ENCODE assay signal across 1 cellular context in the genomic region with DNA sequence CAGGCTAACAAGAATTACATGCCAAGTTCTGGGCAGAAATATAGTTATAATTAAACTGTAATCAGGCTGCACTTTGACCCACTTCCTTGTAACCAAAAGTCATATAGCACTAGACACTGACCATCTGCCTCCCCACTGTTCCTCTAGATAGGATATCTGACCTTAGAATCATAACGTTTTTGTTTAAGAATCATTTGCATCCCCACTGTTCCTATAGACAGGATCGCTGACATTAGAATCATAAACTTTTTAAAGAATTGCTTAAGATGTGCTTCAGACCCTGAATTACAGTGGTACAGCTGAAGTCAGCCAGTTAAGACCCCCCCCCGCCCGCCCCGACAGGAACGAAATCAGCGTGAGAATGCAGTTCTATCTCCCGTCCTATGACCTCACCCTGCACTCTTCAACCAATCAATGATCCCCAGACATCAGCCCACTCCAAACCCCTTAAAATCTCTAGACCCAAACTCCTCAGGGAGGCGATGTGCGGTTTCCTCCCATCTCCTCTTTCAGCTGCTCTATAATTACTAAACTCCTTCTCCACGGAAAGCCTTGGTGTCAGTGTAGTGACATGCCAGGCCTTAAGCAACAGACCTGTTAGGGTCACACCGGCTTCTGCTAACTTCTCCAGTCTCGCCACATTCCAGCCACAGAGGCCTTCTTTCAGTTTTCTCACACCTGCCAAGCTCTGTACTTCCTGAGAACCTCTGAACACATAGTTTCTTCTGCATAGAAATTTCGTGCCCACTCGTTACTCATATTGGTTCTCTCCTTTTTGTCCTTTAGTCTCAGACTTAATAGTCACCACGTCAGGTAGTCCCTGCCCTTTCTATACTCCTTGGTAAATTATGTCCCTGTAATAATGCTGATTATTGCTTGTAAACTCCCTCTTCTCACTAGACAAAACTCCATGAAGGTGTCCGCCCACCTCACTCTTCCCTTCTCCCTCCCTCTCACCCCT.
A peak's percentile ranks its signal among the peaks of the same experiment; 100 is the strongest.
TF ChIP-seq lines count a peak whose summit lies in the region.

No MANE protein-coding gene starts in this region.

TF ChIP-seq in K562, 482 proteins besides CTCF, POLR2A, EP300 and RAD21 (continued from another document and continues in another):
- peak; percentile 24 to 47 for TF ChIP-seq AFF1 (IDR thresholded peaks at IDR 0.05; ENCODE audit: low read depth in 1 of 2, partially characterized antibody in 2 of 2)
- peak; percentile 67; the same call in 1 of the 2 replicates for TF ChIP-seq ATF6 (CRISPR knock-in tag; IDR thresholded peaks at IDR 0.05)
- 0 out of 2 replicates have a peak, but pooled peaks have one; percentile 32 for TF ChIP-seq ZNF695 (CRISPR knock-in tag; IDR thresholded peaks at IDR 0.05)
- 0 out of 2 replicates have a peak, but pooled peaks have one; percentile 13 for TF ChIP-seq ZNF24 (IDR thresholded peaks at IDR 0.05)
- TF ChIP-seq PYGO2 (tag; IDR thresholded peaks at IDR 0.05), result no peak
- TF ChIP-seq TRIM28 (IDR thresholded peaks at IDR 0.05), result peak; percentile 39; the same call in 1 of the 2 replicates
- TF ChIP-seq ZNF668 (CRISPR knock-in tag; IDR thresholded peaks at IDR 0.05), result no peak
- TF ChIP-seq ZBTB7A (IDR thresholded peaks at IDR 0.05; ENCODE audit: borderline replicate concordance, control insufficient read depth, low read depth, low read length), result peak; percentile 54; the same call in 1 of the 2 replicates
- 0 out of 2 replicates have a peak, but pooled peaks have one; percentile 10 for TF ChIP-seq BACH1 (tag; IDR thresholded peaks at IDR 0.05)
- no peak for TF ChIP-seq ZSCAN32 (CRISPR knock-in tag; IDR thresholded peaks at IDR 0.05)
- TF ChIP-seq L3MBTL2 (IDR thresholded peaks at IDR 0.05), result peak; percentile 84
- TF ChIP-seq ZC3H4 (CRISPR knock-in tag; IDR thresholded peaks at IDR 0.05; ENCODE audit: borderline replicate concordance), result no peak
- TF ChIP-seq FOXM1 (IDR thresholded peaks at IDR 0.05; ENCODE audit: low read depth), result no peak
- TF ChIP-seq FOXM1 (CRISPR knock-in tag; IDR thresholded peaks at IDR 0.05; ENCODE audit: low read depth), result peak; percentile 63; the same call in 1 of the 2 replicates
- TF ChIP-seq MTA1 (IDR thresholded peaks at IDR 0.05; ENCODE audit: borderline replicate concordance), result peak; percentile 41; the same call in 1 of the 2 replicates
- TF ChIP-seq, protein P1, sequence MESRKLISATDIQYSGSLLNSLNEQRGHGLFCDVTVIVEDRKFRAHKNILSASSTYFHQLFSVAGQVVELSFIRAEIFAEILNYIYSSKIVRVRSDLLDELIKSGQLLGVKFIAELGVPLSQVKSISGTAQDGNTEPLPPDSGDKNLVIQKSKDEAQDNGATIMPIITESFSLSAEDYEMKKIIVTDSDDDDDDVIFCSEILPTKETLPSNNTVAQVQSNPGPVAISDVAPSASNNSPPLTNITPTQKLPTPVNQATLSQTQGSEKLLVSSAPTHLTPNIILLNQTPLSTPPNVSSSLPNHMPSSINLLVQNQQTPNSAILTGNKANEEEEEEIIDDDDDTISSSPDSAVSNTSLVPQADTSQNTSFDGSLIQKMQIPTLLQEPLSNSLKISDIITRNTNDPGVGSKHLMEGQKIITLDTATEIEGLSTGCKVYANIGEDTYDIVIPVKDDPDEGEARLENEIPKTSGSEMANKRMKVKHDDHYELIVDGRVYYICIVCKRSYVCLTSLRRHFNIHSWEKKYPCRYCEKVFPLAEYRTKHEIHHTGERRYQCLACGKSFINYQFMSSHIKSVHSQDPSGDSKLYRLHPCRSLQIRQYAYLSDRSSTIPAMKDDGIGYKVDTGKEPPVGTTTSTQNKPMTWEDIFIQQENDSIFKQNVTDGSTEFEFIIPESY (CRISPR knock-in tag; IDR thresholded peaks at IDR 0.05), result peak; percentile 34; the same call in 1 of the 2 replicates
- no peak for TF ChIP-seq ZNF274 (IDR thresholded peaks at IDR 0.05; ENCODE audit: borderline replicate concordance, low read depth, low read length)
- peak; percentile 33; the same call in 1 of the 2 replicates for TF ChIP-seq CXXC5 (CRISPR knock-in tag; IDR thresholded peaks at IDR 0.05)
- TF ChIP-seq ESRRA (IDR thresholded peaks at IDR 0.05; ENCODE audit: borderline replicate concordance, low read depth), result peak; percentile 27; the same call in 1 of the 2 replicates
- peak; percentile 92 for TF ChIP-seq ATF7 (IDR thresholded peaks at IDR 0.05)
- TF ChIP-seq EHMT2 (IDR thresholded peaks at IDR 0.05), result peak; percentile 56
- TF ChIP-seq DIDO1 (tag; IDR thresholded peaks at IDR 0.05; ENCODE audit: low read depth), result no peak
- TF ChIP-seq ZFP1 (CRISPR knock-in tag; IDR thresholded peaks at IDR 0.05), result no peak
- TF ChIP-seq, protein P2, sequence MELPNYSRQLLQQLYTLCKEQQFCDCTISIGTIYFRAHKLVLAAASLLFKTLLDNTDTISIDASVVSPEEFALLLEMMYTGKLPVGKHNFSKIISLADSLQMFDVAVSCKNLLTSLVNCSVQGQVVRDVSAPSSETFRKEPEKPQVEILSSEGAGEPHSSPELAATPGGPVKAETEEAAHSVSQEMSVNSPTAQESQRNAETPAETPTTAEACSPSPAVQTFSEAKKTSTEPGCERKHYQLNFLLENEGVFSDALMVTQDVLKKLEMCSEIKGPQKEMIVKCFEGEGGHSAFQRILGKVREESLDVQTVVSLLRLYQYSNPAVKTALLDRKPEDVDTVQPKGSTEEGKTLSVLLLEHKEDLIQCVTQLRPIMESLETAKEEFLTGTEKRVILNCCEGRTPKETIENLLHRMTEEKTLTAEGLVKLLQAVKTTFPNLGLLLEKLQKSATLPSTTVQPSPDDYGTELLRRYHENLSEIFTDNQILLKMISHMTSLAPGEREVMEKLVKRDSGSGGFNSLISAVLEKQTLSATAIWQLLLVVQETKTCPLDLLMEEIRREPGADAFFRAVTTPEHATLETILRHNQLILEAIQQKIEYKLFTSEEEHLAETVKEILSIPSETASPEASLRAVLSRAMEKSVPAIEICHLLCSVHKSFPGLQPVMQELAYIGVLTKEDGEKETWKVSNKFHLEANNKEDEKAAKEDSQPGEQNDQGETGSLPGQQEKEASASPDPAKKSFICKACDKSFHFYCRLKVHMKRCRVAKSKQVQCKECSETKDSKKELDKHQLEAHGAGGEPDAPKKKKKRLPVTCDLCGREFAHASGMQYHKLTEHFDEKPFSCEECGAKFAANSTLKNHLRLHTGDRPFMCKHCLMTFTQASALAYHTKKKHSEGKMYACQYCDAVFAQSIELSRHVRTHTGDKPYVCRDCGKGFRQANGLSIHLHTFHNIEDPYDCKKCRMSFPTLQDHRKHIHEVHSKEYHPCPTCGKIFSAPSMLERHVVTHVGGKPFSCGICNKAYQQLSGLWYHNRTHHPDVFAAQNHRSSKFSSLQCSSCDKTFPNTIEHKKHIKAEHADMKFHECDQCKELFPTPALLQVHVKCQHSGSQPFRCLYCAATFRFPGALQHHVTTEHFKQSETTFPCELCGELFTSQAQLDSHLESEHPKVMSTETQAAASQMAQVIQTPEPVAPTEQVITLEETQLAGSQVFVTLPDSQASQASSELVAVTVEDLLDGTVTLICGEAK (IDR thresholded peaks at IDR 0.05), result peak; percentile 60; the same call in 1 of the 2 replicates
- TF ChIP-seq, protein P2 (CRISPR knock-in tag; IDR thresholded peaks at IDR 0.05), result no peak
- TF ChIP-seq MXD1 (CRISPR knock-in tag; IDR thresholded peaks at IDR 0.05; ENCODE audit: borderline replicate concordance, poor library complexity, severe bottlenecking), result no peak
- peak; percentile 21; the same call in 1 of the 2 replicates for TF ChIP-seq CREB1 (IDR thresholded peaks at IDR 0.05)
- no peak for TF ChIP-seq CREB1 (CRISPR knock-in tag; IDR thresholded peaks at IDR 0.05)
- TF ChIP-seq DMBX1 (CRISPR knock-in tag; IDR thresholded peaks at IDR 0.05; ENCODE audit: borderline replicate concordance), result peak; percentile 72
- TF ChIP-seq SREBF1 (IDR thresholded peaks at IDR 0.05; ENCODE audit: borderline replicate concordance, low read depth, low read length), result peak; percentile 86; the same call in 1 of the 2 replicates
- 0 out of 2 replicates have a peak, but pooled peaks have one; percentile 6 for TF ChIP-seq ZNF41 (CRISPR knock-in tag; conservative IDR thresholded peaks at IDR 0.05)
- peak; percentile 92 for TF ChIP-seq JUND (IDR thresholded peaks at IDR 0.05; ENCODE audit: borderline replicate concordance, low read depth, low read length)
- peak; percentile 85; the same call in 2 of the 3 replicates for TF ChIP-seq JUND (tag; IDR thresholded peaks at IDR 0.05; ENCODE audit: borderline replicate concordance, low read depth, low read length)
- peak; percentile 71 for TF ChIP-seq SMARCA4 (IDR thresholded peaks at IDR 0.05)
- TF ChIP-seq KLF6 (CRISPR knock-in tag; IDR thresholded peaks at IDR 0.05; ENCODE audit: borderline replicate concordance), result peak; percentile 38; the same call in 1 of the 2 replicates
- TF ChIP-seq EGR1 (conservative IDR thresholded peaks at IDR 0.05), result peak; percentile 66
- 0 out of 2 replicates have a peak, but pooled peaks have one; percentile 25 for TF ChIP-seq ZNF23 (CRISPR knock-in tag; IDR thresholded peaks at IDR 0.05)
- TF ChIP-seq MNT (conservative IDR thresholded peaks at IDR 0.05), result peak in 1 of 2 experiments; percentile 18; a peak in 1 of 4 replicates
